ENCODE assay signal across 8 cellular contexts in genomic region chr17:7045492-7046126, GRCh38. TPM values are rescaled to one million over a fixed set of nuclear protein-coding genes. Genes with fewer than 3 reads are reported as not detected.
A peak's percentile ranks its signal among the peaks of the same experiment; 100 is the strongest.
DNase-seq lines count a peak whose midpoint lies in the region; ATAC-seq and TF ChIP-seq lines count a peak whose summit lies in the region.

No MANE protein-coding gene starts in this region.

- H3K36me3 ChIP-seq in MM.1S (replicated peaks; ENCODE audit: insufficient read depth, low read length) (no peaks in the 10 kb centered on the region), SK-N-MC (ENCODE audit: insufficient read depth, low read length) (no peaks in the 10 kb centered on the region), stomach smooth muscle (ENCODE audit: control insufficient read depth in 2 of 2, insufficient read depth in 2 of 2, low read length in 2 of 2) (no peaks in the 10 kb centered on the region)

- H3K27ac ChIP-seq in MM.1S (ENCODE audit: low read length), result no peak overlapping the region
- no peak overlapping the region for H3K27ac ChIP-seq in SK-N-MC
- H3K27ac ChIP-seq in stomach smooth muscle (ENCODE audit: low read length), result no peak overlapping the region

- peak; percentile 22 for DNase-seq in NCI-H2107 treated with DMSO at 0.1 percent for 48 hours (lab: John Stamatoyannopoulos, UW; ENCODE audit: unreplicated experiment)
- no peak for DNase-seq in NCI-H2107 (lab: John Stamatoyannopoulos, UW)
- peak; percentile 79 for DNase-seq in MM.1S
- DNase-seq in SK-N-MC (ENCODE audit: low read depth, low spot score), result peak; percentile 55
- peak; percentile 92 for DNase-seq in choroid plexus epithelial cell (ENCODE audit: low read depth)
- no peak for DNase-seq in left lobe of liver (ENCODE audit: low spot score)

- peaks cover 67% of the 10 kb centered on the region for H3K27me3 ChIP-seq in MM.1S (replicated peaks; ENCODE audit: insufficient read depth, low read length)
- H3K27me3 ChIP-seq in stomach smooth muscle (ENCODE audit: control insufficient read depth in 1 of 2, insufficient read depth in 2 of 2, low read length in 2 of 2), result peaks cover 27 to 29% of the 10 kb centered on the region in 2 donors

- no peaks in the 10 kb centered on the region for H3K79me2 ChIP-seq in MM.1S (ENCODE audit: low read length)

- H3K9me2 ChIP-seq in MM.1S (replicated peaks; ENCODE audit: insufficient read depth, low read length), result no peaks in the 10 kb centered on the region

- H2AFZ ChIP-seq in MM.1S (ENCODE audit: low read length), result peak overlapping the region; percentile 87; the same call in 1 of the 2 replicates

- peak overlapping the region; percentile 52 for H3K4me3 ChIP-seq in MM.1S (ENCODE audit: low read length)
- peak overlapping the region; percentile 39 for H3K4me3 ChIP-seq in SK-N-MC
- no peak overlapping the region for H3K4me3 ChIP-seq in choroid plexus epithelial cell (ENCODE audit: low read depth, low read length)
- peak overlapping the region; percentile 61 to 81 for H3K4me3 ChIP-seq in stomach smooth muscle (ENCODE audit: low read length in 2 of 2)

- H4K20me1 ChIP-seq in MM.1S (ENCODE audit: insufficient read depth, low read length), result no peaks in the 10 kb centered on the region

- TF ChIP-seq CTCF in MM.1S (IDR thresholded peaks at IDR 0.05; ENCODE audit: low read length) (peak; percentile 86), choroid plexus epithelial cell (conservative IDR thresholded peaks at IDR 0.05; ENCODE audit: low read depth, low read length) (peak; percentile 70)

- H3K9me3 ChIP-seq in MM.1S (replicated peaks; ENCODE audit: insufficient read depth, low read length) (no peaks in the 10 kb centered on the region), SK-N-MC (ENCODE audit: low read depth, low read length) (no peaks in the 10 kb centered on the region), stomach smooth muscle (ENCODE audit: control insufficient read depth in 2 of 2, low read length in 2 of 2) (no peaks in the 10 kb centered on the region)

- ATAC-seq in left lobe of liver, result peak; percentile 36
- no peak for ATAC-seq in HG03565 (IDR thresholded peaks at IDR 0.05; ENCODE audit: unreplicated experiment)

- H3K9ac ChIP-seq in MM.1S (ENCODE audit: low read length), result no peak overlapping the region
- no peak overlapping the region for H3K9ac ChIP-seq in SK-N-MC (ENCODE audit: insufficient read length)
- H3K9ac ChIP-seq in stomach smooth muscle (ENCODE audit: low read length in 2 of 2), result no peak overlapping the region

- H3K4me1 ChIP-seq in MM.1S (ENCODE audit: low read length) (0 out of 2 replicates have a peak, but pooled peaks cover 10% of the 10 kb centered on the region), stomach smooth muscle (ENCODE audit: control insufficient read depth, insufficient read depth, low read length) (peaks cover 22% of the 10 kb centered on the region)

- peaks cover 16% of the 10 kb centered on the region for H3F3A ChIP-seq in MM.1S (ENCODE audit: insufficient read depth, low read length)

- H3K4me2 ChIP-seq in MM.1S (ENCODE audit: low read depth, low read length), result peak overlapping the region; percentile 88

RNA-seq across cellular contexts. Expression of gene SLC16A11, which starts 1.7 kb away (rescaled TPM):
- total RNA-seq in left lobe of liver, result 2.5 TPM

RNA-seq across cellular contexts. Expression of gene SLC16A13, which starts 9.8 kb away (rescaled TPM):
- 39.9 TPM for total RNA-seq in left lobe of liver

RNA-seq across cellular contexts. Expression of gene BCL6B, which starts 22.8 kb away (rescaled TPM):
- total RNA-seq in left lobe of liver, result 1.7 TPM

RNA-seq across cellular contexts. Expression of gene RNASEK, which starts 33.2 kb away (rescaled TPM):
- total RNA-seq in left lobe of liver, result 83.9 TPM

RNA-seq across cellular contexts. Expression of gene CLEC10A, which starts 34.4 kb away (rescaled TPM):
- 1.1 TPM for total RNA-seq in left lobe of liver

Comparison
In these comparisons a context has a peak if more than half of its experiments do, and no peak if none do; other contexts are left out.
1. DNase-seq: peak in NCI-H2107 treated with DMSO at 0.1 percent for 48 hours (single experiment), MM.1S (single experiment), SK-N-MC (single experiment) and choroid plexus epithelial cell (single experiment); none in NCI-H2107 (single experiment) and left lobe of liver (single experiment).